ENCODE assay signal across 9 cellular contexts in the genomic region with DNA sequence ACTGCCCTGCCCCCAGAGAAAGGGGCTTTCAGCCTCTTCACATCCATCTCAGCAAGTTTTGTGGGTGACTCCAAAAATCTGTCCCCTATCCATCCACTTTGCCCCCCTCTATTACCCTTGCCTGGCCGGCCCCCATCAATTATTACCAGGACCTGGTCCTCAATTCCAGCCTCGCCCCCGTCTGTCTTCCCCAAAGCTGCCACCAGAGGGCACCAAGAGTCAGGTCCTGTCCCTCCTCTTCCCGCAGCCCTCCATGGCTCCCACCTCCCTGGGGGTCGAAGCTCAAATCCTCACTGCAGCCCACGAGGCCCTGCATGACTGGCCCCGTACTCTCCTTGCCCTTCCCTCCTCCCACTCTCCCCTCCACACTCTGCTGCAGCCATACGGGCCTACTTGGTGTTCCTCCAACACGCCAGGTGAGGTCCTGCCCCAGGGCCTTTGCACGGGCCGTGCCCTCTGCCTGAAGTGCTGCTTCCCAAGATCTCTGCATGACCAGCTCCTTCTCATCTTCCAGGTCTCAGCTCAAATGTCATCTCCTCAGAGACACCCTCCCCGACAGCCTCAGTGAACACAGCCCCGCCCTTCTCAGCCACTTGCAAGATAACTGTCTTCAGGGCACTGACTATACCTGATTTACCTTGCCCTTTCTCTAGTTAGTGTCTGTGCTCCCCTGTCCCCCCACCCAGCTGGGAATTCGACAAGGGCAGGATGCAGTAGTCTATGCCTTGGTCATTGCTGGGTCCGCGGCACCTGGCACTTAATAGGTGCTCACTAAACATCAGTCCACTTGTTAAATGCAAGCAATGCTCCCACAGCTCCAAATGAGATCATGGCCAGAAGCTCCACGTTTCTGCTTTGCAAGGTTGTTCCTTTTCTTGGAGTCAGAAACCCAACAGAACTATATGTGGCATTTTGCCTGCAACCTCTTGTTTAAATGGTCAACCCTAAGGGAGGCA. TPM values are rescaled to one million over a fixed set of nuclear protein-coding genes. Genes with fewer than 3 reads are reported as not detected.
DNase-seq lines count a peak whose midpoint lies in the region; ATAC-seq lines count a peak whose summit lies in the region.
"Had no signal": no experiment of that assay in that cellular context is flagged by ENCODE, and none has a peak within 500 bp of the region (broad histone marks: within the 10 kb centered on the region; RNA-seq: fewer than 3 reads in every experiment).

No MANE protein-coding gene starts in this region.

- H3K14ac ChIP-seq in mesenchymal stem cell (ENCODE audit: low read length in 2 of 2), result no peak overlapping the region

- H3K18ac ChIP-seq in mesenchymal stem cell (ENCODE audit: low read depth in 1 of 2, low read length in 2 of 2), result peak overlapping the region; percentile 49 to 97

- POLR2A ChIA-PET in CD4-positive, alpha-beta memory T cell (lab: Charles Lee; ENCODE audit: partially characterized antibody), result no interaction called here

- H3K27ac ChIP-seq in CD4-positive, alpha-beta memory T cell (ENCODE audit: low read depth, low read length), result no peak overlapping the region
- H3K27ac ChIP-seq in HUES64 (ENCODE audit: low read depth, low read length), result peak overlapping the region; percentile 97; the same call in 1 of the 2 replicates
- peak overlapping the region; percentile 31 for H3K27ac ChIP-seq in mesenchymal stem cell (ENCODE audit: low read length, poor library complexity, severe bottlenecking)
- H3K27ac ChIP-seq: SK-N-MC had no signal

- no peaks in the 10 kb centered on the region for H3K36me3 Mint-ChIP-seq in CD4-positive, alpha-beta memory T cell

- H3K9ac ChIP-seq in HUES64 (ENCODE audit: low read depth, low read length), result peak overlapping the region; percentile 66
- peak overlapping the region; percentile 66 for H3K9ac ChIP-seq in mesenchymal stem cell (ENCODE audit: low read length)

- H3K36me3 ChIP-seq in CD4-positive, alpha-beta memory T cell (ENCODE audit: insufficient read depth, low read length), result no peaks in the 10 kb centered on the region
- H3K36me3 ChIP-seq in HUES64 (ENCODE audit: insufficient read depth, low read length), result no peaks in the 10 kb centered on the region
- H3K36me3 ChIP-seq in mesenchymal stem cell (ENCODE audit: control insufficient read depth in 1 of 2, insufficient read depth in 2 of 2, low read depth in 1 of 2, low read length in 2 of 2), result no peaks in the 10 kb centered on the region

- peak overlapping the region; percentile 27 for H2AK5ac ChIP-seq in mesenchymal stem cell (ENCODE audit: low read length, severe bottlenecking)

- H4K91ac ChIP-seq in mesenchymal stem cell (ENCODE audit: low read length), result peak overlapping the region; percentile 89

- H3K9me3 Mint-ChIP-seq in CD4-positive, alpha-beta memory T cell, result no peaks in the 10 kb centered on the region

- CTCF ChIA-PET in CD4-positive, alpha-beta memory T cell (lab: Charles Lee; ENCODE audit: partially characterized antibody), result interaction anchor here (0.7 to 3.0 kb wide), 9 partner anchors 9 to 189 kb away, joined by 3 to 57 read pairs (median 3); no protein-coding TSS in a partner anchor

- 68% methylated on average over 17 of the region's 17 CpGs for WGBS in HUES64
- WGBS in mesenchymal stem cell, result 61% methylated on average over 17 of the region's 17 CpGs

- no peak overlapping the region for H3K4me2 ChIP-seq in mesenchymal stem cell (ENCODE audit: low read length, poor library complexity, severe bottlenecking)

- H3K4me1 Mint-ChIP-seq in CD4-positive, alpha-beta memory T cell, result peaks cover 0 to 1% (median under 1%) of the 10 kb centered on the region in 4 donors

- intact Hi-C loops in CD4-positive, alpha-beta memory T cell (cut with micrococcal nuclease), result loop anchor here (1.0 to 5.0 kb wide), 2 partner anchors 60 to 216 kb away; a partner anchor contains a TSS

- peak overlapping the region; percentile 15 for H2BK15ac ChIP-seq in mesenchymal stem cell (ENCODE audit: low read depth, poor library complexity, severe bottlenecking)

- H2BK5ac ChIP-seq in mesenchymal stem cell (ENCODE audit: low read depth, low read length, poor library complexity, severe bottlenecking), result peak overlapping the region; percentile 5

- no peaks in the 10 kb centered on the region for H3K9me3 ChIP-seq in CD4-positive, alpha-beta memory T cell (ENCODE audit: control insufficient read depth in 1 of 2, low read length in 2 of 2)
- no peaks in the 10 kb centered on the region for H3K9me3 ChIP-seq in HUES64 (ENCODE audit: insufficient read depth, low read depth, low read length)
- H3K9me3 ChIP-seq in mesenchymal stem cell (ENCODE audit: control insufficient read depth, low read length), result no peaks in the 10 kb centered on the region

- no peaks in the 10 kb centered on the region for H3K4me1 ChIP-seq in CD4-positive, alpha-beta memory T cell (ENCODE audit: insufficient read depth, low read length)
- peaks cover 12% of the 10 kb centered on the region for H3K4me1 ChIP-seq in HUES64 (ENCODE audit: insufficient read depth, low read length)
- H3K4me1 ChIP-seq in mesenchymal stem cell (ENCODE audit: control insufficient read depth, insufficient read depth, low read depth, low read length), result peaks cover 28% of the 10 kb centered on the region

- H2BK120ac ChIP-seq in mesenchymal stem cell (ENCODE audit: low read depth, low read length), result peak overlapping the region; percentile 84

- H4K8ac ChIP-seq in mesenchymal stem cell (ENCODE audit: low read length), result peak overlapping the region; percentile 77

- H3K79me1 ChIP-seq in mesenchymal stem cell (replicated peaks; ENCODE audit: low read length, poor library complexity, severe bottlenecking), result no peaks in the 10 kb centered on the region

- peak overlapping the region; percentile 50 to 96 for H3K4ac ChIP-seq in mesenchymal stem cell (ENCODE audit: low read depth in 1 of 2, low read length in 2 of 2)

- peak overlapping the region in 1 of 7 donors; percentile 66 for H3K27ac Mint-ChIP-seq in CD4-positive, alpha-beta memory T cell

- ATAC-seq in GM21786 (IDR thresholded peaks at IDR 0.05; ENCODE audit: unreplicated experiment) (no peak), GM19351 (IDR thresholded peaks at IDR 0.05; ENCODE audit: unreplicated experiment) (no peak)

- H2BK12ac ChIP-seq in mesenchymal stem cell (ENCODE audit: low read length in 2 of 2), result peak overlapping the region; percentile 60 to 76

- peaks cover 20 to 32% of the 10 kb centered on the region in 2 donors for H3K27me3 Mint-ChIP-seq in CD4-positive, alpha-beta memory T cell

- H3K27me3 ChIP-seq in CD4-positive, alpha-beta memory T cell (ENCODE audit: insufficient read depth, low read length), result peaks cover 5% of the 10 kb centered on the region
- H3K27me3 ChIP-seq in HUES64 (ENCODE audit: insufficient read depth, low read length) (no peaks in the 10 kb centered on the region), mesenchymal stem cell (ENCODE audit: control insufficient read depth in 1 of 2, insufficient read depth in 1 of 2, low read length in 2 of 2) (peaks cover 24 to 62% of the 10 kb centered on the region in 2 experiments)

- H3K4me3 ChIP-seq in CD4-positive, alpha-beta memory T cell (ENCODE audit: low read length in 2 of 2), result no peak overlapping the region
- H3K4me3 ChIP-seq in HUES64 (ENCODE audit: low read length), result no peak overlapping the region
- no peak overlapping the region for H3K4me3 ChIP-seq in mesenchymal stem cell (ENCODE audit: insufficient read depth in 1 of 2, low read depth in 1 of 2, low read length in 2 of 2)
- H3K4me3 ChIP-seq: SK-N-MC had no signal

- peak; percentile 42 to 65 (median 52) for DNase-seq in CD4-positive, alpha-beta memory T cell
- peak; percentile 83 for DNase-seq in activated CD4-positive, alpha-beta T cell treated with anti-CD3 and anti-CD28 coated beads for 48 hours
- DNase-seq in dermis microvascular lymphatic vessel endothelial cell (ENCODE audit: low read depth in 2 of 2) (peak; percentile 57 to 81), mesenchymal stem cell (peak; percentile 71)
- peak; percentile 63 to 69 for DNase-seq in stimulated activated CD8-positive, alpha-beta memory T cell treated with anti-CD3 and anti-CD28 coated beads, Interleukin-2, amount 100 ng/mL, for 48 hours (ENCODE audit: low read depth in 2 of 2)

- H3K23ac ChIP-seq in mesenchymal stem cell (ENCODE audit: low read length in 2 of 2), result no peak overlapping the region

- H2AFZ ChIP-seq in mesenchymal stem cell (ENCODE audit: low read depth, low read length), result no peak overlapping the region

- H3K4me3 Mint-ChIP-seq in CD4-positive, alpha-beta memory T cell, result no peak overlapping the region

RNA-seq across cellular contexts. Expression of a gene that starts 16.8 kb away (rescaled TPM):
- 1 to 10 TPM; 2.4 to 2.7 TPM for total RNA-seq in CD4-positive, alpha-beta memory T cell
- not detected for polyA plus RNA-seq in CD4-positive, alpha-beta memory T cell
- polyA plus RNA-seq in HUES64 (2013, experiment 1 of 2), result 15.5 TPM
- 20.2 TPM for polyA plus RNA-seq in HUES64 (2013, experiment 2 of 2)
- 47.2 and 69.4 TPM in 2 replicates for total RNA-seq in dermis microvascular lymphatic vessel endothelial cell
- polyA plus RNA-seq in mesenchymal stem cell (2013, experiment 1 of 2), result 2.7 TPM
- polyA plus RNA-seq in mesenchymal stem cell (2013, experiment 2 of 2), result 2.6 TPM

RNA-seq across cellular contexts. Expression of a gene that starts 36.4 kb away (rescaled TPM):
- not detected for total RNA-seq in CD4-positive, alpha-beta memory T cell
- under 1 TPM; 0.09 to 0.17 TPM for polyA plus RNA-seq in CD4-positive, alpha-beta memory T cell
- polyA plus RNA-seq in HUES64 (2013, experiment 1 of 2), result 0.25 TPM
- 0.32 TPM for polyA plus RNA-seq in HUES64 (2013, experiment 2 of 2)
- total RNA-seq in dermis microvascular lymphatic vessel endothelial cell, result 0.90 and 2.1 TPM in 2 replicates
- 0.01 TPM for polyA plus RNA-seq in mesenchymal stem cell (2013, experiment 1 of 2)
- polyA plus RNA-seq in mesenchymal stem cell (2013, experiment 2 of 2), result not detected

RNA-seq across cellular contexts. Expression of a gene that starts 41.2 kb away (rescaled TPM):
- 1 to 10 TPM; 1.4 to 2.2 TPM for total RNA-seq in CD4-positive, alpha-beta memory T cell
- polyA plus RNA-seq in CD4-positive, alpha-beta memory T cell, result under 1 TPM in 1 of 2 donors, not detected in 1; 0.28 TPM
- 1.2 TPM for polyA plus RNA-seq in HUES64 (2013, experiment 1 of 2)
- 1.1 TPM for polyA plus RNA-seq in HUES64 (2013, experiment 2 of 2)
- total RNA-seq in dermis microvascular lymphatic vessel endothelial cell, result 3.5 and 11.1 TPM in 2 replicates
- polyA plus RNA-seq in mesenchymal stem cell (2013, experiment 1 of 2), result not detected
- not detected for polyA plus RNA-seq in mesenchymal stem cell (2013, experiment 2 of 2)

RNA-seq across cellular contexts. Expression of a gene that starts 58.0 kb away (rescaled TPM):
- under 1 TPM; 0.17 to 0.22 TPM for total RNA-seq in CD4-positive, alpha-beta memory T cell
- polyA plus RNA-seq in CD4-positive, alpha-beta memory T cell, result under 1 TPM in 1 of 2 donors, not detected in 1; 0.14 TPM
- 0.05 TPM for polyA plus RNA-seq in HUES64 (2013, experiment 1 of 2)
- polyA plus RNA-seq in HUES64 (2013, experiment 2 of 2), result 0.06 TPM
- total RNA-seq in dermis microvascular lymphatic vessel endothelial cell, result 0.64 and 1.4 TPM in 2 replicates
- polyA plus RNA-seq in mesenchymal stem cell (2013, experiment 1 of 2), result 0.01 TPM
- polyA plus RNA-seq in mesenchymal stem cell (2013, experiment 2 of 2), result 0.01 TPM

Comparison
In these comparisons a context has a peak if more than half of its experiments do, and no peak if none do; other contexts are left out.
1. RNA of a gene that starts 16.8 kb away (total RNA-seq): 47.2 to 69.4 TPM in dermis microvascular lymphatic vessel endothelial cell; 2.4 to 2.7 TPM in CD4-positive, alpha-beta memory T cell; every median in the first group is over 10 times any median in the second.
2. Peak in every context shown above with its lines, with median percentiles within 50 percentile points of each other: DNase-seq.